In the genomic region with DNA sequence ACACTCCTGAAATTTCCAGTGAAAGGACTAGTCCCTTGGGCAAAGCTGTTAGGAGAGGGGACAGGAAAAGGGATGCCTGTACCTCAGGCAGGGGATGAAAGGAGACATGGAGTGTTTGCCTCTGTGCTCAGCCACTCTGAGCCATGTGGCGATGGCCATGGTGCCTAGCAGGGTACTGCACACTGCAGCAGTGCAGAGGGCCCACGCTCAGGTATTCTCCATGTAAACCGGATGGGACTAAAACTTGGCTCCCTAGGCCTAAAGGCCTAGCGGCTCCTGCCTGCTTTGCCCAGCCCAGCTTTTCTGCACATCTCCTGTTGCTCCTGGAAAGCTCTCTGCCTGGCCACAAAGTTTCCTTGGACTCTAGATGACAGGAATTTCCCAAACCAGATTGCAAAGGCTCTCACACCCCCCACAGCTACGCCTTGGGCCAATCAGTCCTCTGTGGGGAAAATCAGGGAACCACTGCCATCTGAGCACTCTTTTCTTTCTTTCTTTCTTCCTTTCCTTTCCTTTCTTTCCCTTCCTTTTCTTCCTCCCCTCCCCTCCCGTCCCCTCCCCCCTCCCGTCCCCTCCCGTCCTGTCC, we compare ENCODE assay signal across 1 cellular context.
TF ChIP-seq lines count a peak whose summit lies in the region.

No MANE protein-coding gene starts in this region.

TF ChIP-seq in H1, 55 proteins besides CTCF, POLR2A, EP300 and RAD21:
- TF ChIP-seq TCF12 (IDR thresholded peaks at IDR 0.05; ENCODE audit: low read depth, low read length), result no peak
- no peak for TF ChIP-seq TAF7 (optimal IDR thresholded peaks at IDR 0.05; ENCODE audit: borderline replicate concordance, low read depth, low read length)
- no peak for TF ChIP-seq BCL11A (IDR thresholded peaks at IDR 0.05; ENCODE audit: low read depth in 2 of 2, low read length in 2 of 2)
- no peak for TF ChIP-seq BACH1 (IDR thresholded peaks at IDR 0.05; ENCODE audit: low read length)
- TF ChIP-seq KDM5A (IDR thresholded peaks at IDR 0.05; ENCODE audit: low read length), result no peak
- TF ChIP-seq JUN (IDR thresholded peaks at IDR 0.05; ENCODE audit: low read depth, low read length), result no peak
- TF ChIP-seq PHF8 (conservative IDR thresholded peaks at IDR 0.05; ENCODE audit: low read depth, low read length), result no peak
